In the genomic region with DNA sequence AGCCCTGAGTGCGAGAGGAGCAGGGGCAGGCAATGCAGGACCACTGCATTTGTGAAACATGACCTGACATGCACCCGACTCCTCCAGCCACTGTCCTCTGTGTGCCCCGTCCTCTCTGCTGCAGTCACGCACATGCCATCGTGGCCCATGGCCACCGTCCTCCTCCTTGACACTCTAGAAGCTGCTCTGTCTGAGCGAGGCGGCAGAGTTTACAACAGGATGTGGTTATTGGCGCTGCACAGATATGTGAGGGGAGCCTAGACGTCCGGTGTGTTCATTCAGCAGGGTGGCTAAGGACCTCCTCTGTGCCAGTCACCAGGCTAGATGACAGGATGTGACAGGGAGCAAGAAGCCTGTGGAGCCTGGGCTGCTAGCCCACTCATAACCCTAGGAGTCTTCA, we compare ENCODE assay signal across 7 cellular contexts.
DNase-seq lines count a peak whose midpoint lies in the region; ATAC-seq, FAIRE-seq and TF ChIP-seq lines count a peak whose summit lies in the region.

No MANE protein-coding gene starts in this region.

- H3K4me3 ChIP-seq in astrocyte (ENCODE audit: insufficient read depth, low read depth, low read length) (no peak overlapping the region), spleen (peak overlapping the region in 4 of 8 donors; percentile 11 to 59 (median 16))

- H3K4me1 ChIP-seq in astrocyte (ENCODE audit: insufficient read depth, low read length) (peaks cover 8% of the 10 kb centered on the region), spleen (peaks cover 0 to 41% (median 19%) of the 10 kb centered on the region in 6 donors)

- no peaks in the 10 kb centered on the region for H3K9me3 ChIP-seq in astrocyte (ENCODE audit: insufficient read depth, low read depth, low read length)
- H3K9me3 ChIP-seq in spleen = no peaks in the 10 kb centered on the region

- no peak for TF ChIP-seq POLR2A in spleen (IDR thresholded peaks at IDR 0.05)

- no peaks in the 10 kb centered on the region for H3K36me3 ChIP-seq in astrocyte (ENCODE audit: insufficient read depth, low read length)
- H3K36me3 ChIP-seq in spleen = no peaks in the 10 kb centered on the region

- H3K79me2 ChIP-seq in astrocyte (ENCODE audit: insufficient read depth, low read length) = no peaks in the 10 kb centered on the region

- intact Hi-C loops in spleen (cut with DNase I; ENCODE audit: low total_unique reads) = no loop called here

- H3K36me3 Mint-ChIP-seq in T-helper 2 cell treated with Interferon-gamma antibody and Interleukin-4, amounts not matched to agents 5 μg/mL and 100 μg/mL, for 36 hours (ENCODE audit: low read depth) = peaks cover 8% of the 10 kb centered on the region
- H3K36me3 Mint-ChIP-seq in astrocyte (ENCODE audit: low read depth, unreplicated experiment) = no peaks in the 10 kb centered on the region

- H4K20me1 ChIP-seq in astrocyte (ENCODE audit: insufficient read depth, low read length) = no peaks in the 10 kb centered on the region

- no peak overlapping the region for H3K9ac ChIP-seq in astrocyte (ENCODE audit: low read length)

- 12 to 47% (median 26%) methylated on average over 8 to 11 of the region's 11 CpGs for WGBS in spleen, 5 donors

- peak overlapping the region; percentile 59 for H3K4me2 ChIP-seq in astrocyte (ENCODE audit: low read length)

- H3K27ac ChIP-seq in astrocyte (ENCODE audit: low read depth, low read length) (no peak overlapping the region), spleen (peak overlapping the region; percentile 72 to 92 (median 85))

- FAIRE-seq in astrocyte (lab: Jason Lieb, UNC) = no peak

- H3K27me3 ChIP-seq in astrocyte (ENCODE audit: insufficient read depth, low read length) (no peaks in the 10 kb centered on the region), spleen (replicated peaks in 1 of 7) (no peaks in the 10 kb centered on the region)

- TF ChIP-seq CTCF in astrocyte (IDR thresholded peaks at IDR 0.05; ENCODE audit: insufficient read depth, low read depth, low read length) = no peak
- no peak for TF ChIP-seq CTCF in spleen (IDR thresholded peaks at IDR 0.05 in 8 of 11, conservative IDR thresholded peaks at IDR 0.05 in 3 of 11)

- H3K9me3 Mint-ChIP-seq in T-helper 2 cell treated with Interferon-gamma antibody and Interleukin-4, amounts not matched to agents 5 μg/mL and 100 μg/mL, for 36 hours = peaks cover 6% of the 10 kb centered on the region
- peaks cover 2% of the 10 kb centered on the region for H3K9me3 Mint-ChIP-seq in astrocyte (ENCODE audit: unreplicated experiment)

- peak overlapping the region; percentile 100 for H3K27ac Mint-ChIP-seq in T-helper 2 cell treated with Interferon-gamma antibody and Interleukin-4, amounts not matched to agents 5 μg/mL and 100 μg/mL, for 36 hours
- no peak overlapping the region for H3K27ac Mint-ChIP-seq in astrocyte (ENCODE audit: unreplicated experiment)

- peak; percentile 99 for ATAC-seq in GM19035 (IDR thresholded peaks at IDR 0.05; ENCODE audit: unreplicated experiment)
- peak; percentile 94 for ATAC-seq in HG03060 (IDR thresholded peaks at IDR 0.05; ENCODE audit: low read depth, unreplicated experiment)

- peak; percentile 81 for DNase-seq in T-helper 2 cell treated with Interferon-gamma antibody and Interleukin-4, amounts not matched to agents 5 μg/mL and 100 μg/mL, for 36 hours (ENCODE audit: low spot score)
- DNase-seq in astrocyte (ENCODE audit: low read depth) (peak; percentile 41), spleen (peak; percentile 93), NCI-H1930 (lab: John Stamatoyannopoulos, UW) (no peak), putamen (ENCODE audit: low spot score) (no peak)

- H3K4me1 Mint-ChIP-seq in T-helper 2 cell treated with Interferon-gamma antibody and Interleukin-4, amounts not matched to agents 5 μg/mL and 100 μg/mL, for 36 hours (ENCODE audit: low read depth) = peaks cover 36% of the 10 kb centered on the region
- H3K4me1 Mint-ChIP-seq in astrocyte (ENCODE audit: low read depth, unreplicated experiment) = peaks cover 5% of the 10 kb centered on the region

- no peaks in the 10 kb centered on the region for H3K27me3 Mint-ChIP-seq in T-helper 2 cell treated with Interferon-gamma antibody and Interleukin-4, amounts not matched to agents 5 μg/mL and 100 μg/mL, for 36 hours (ENCODE audit: low read depth)
- peaks cover 8% of the 10 kb centered on the region for H3K27me3 Mint-ChIP-seq in astrocyte (ENCODE audit: low read depth, unreplicated experiment)

- peak overlapping the region; percentile 72 for H2AFZ ChIP-seq in astrocyte (ENCODE audit: low read depth, low read length)

- peak overlapping the region; percentile 86 for H3K4me3 Mint-ChIP-seq in T-helper 2 cell treated with Interferon-gamma antibody and Interleukin-4, amounts not matched to agents 5 μg/mL and 100 μg/mL, for 36 hours
- H3K4me3 Mint-ChIP-seq in astrocyte (ENCODE audit: unreplicated experiment) = no peak overlapping the region

Comparison
In these comparisons a context has a peak if more than half of its experiments do, and no peak if none do; other contexts are left out.
1. DNase-seq: peak in T-helper 2 cell treated with Interferon-gamma antibody and Interleukin-4, amounts not matched to agents 5 μg/mL and 100 μg/mL, for 36 hours (single experiment), astrocyte (single experiment) and spleen (single experiment); none in NCI-H1930 (0 of 2) and putamen (single experiment).